Comparison of ENCODE assay signal across 1 cellular context in genomic region chr3:172083995-172084409, GRCh38.
TF ChIP-seq lines count a peak whose summit lies in the region.

No MANE protein-coding gene starts in this region.

TF ChIP-seq in HepG2, 621 proteins besides CTCF, POLR2A, EP300 and RAD21 (continues in another document):
- TF ChIP-seq FOXK1 (CRISPR knock-in tag; IDR thresholded peaks at IDR 0.05; ENCODE audit: borderline replicate concordance, low read depth) (peak; percentile 65; the same call in 1 of the 2 replicates), ZNF496 (CRISPR knock-in tag; IDR thresholded peaks at IDR 0.05; ENCODE audit: insufficient replicate concordance) (no peak), HMG20A (CRISPR knock-in tag; IDR thresholded peaks at IDR 0.05; ENCODE audit: borderline replicate concordance) (peak; percentile 77; the same call in 1 of the 2 replicates), FOXP1 (IDR thresholded peaks at IDR 0.05) (no peak), FOXP1 (CRISPR knock-in tag; IDR thresholded peaks at IDR 0.05) (peak; percentile 53), E2F5 (CRISPR knock-in tag; conservative IDR thresholded peaks at IDR 0.05) (no peak), KLF9 (CRISPR knock-in tag; IDR thresholded peaks at IDR 0.05; ENCODE audit: low read depth) (no peak), ZNF660 (CRISPR knock-in tag; IDR thresholded peaks at IDR 0.05; ENCODE audit: borderline replicate concordance, low read depth) (no peak), ZNF180 (CRISPR knock-in tag; IDR thresholded peaks at IDR 0.05; ENCODE audit: borderline replicate concordance, low read depth) (no peak), ZNF747 (CRISPR knock-in tag; IDR thresholded peaks at IDR 0.05; ENCODE audit: borderline replicate concordance) (no peak), RNF219 (CRISPR knock-in tag; IDR thresholded peaks at IDR 0.05) (no peak), ZNF160 (CRISPR knock-in tag; IDR thresholded peaks at IDR 0.05) (no peak), ZNF737 (CRISPR knock-in tag; IDR thresholded peaks at IDR 0.05; ENCODE audit: borderline replicate concordance) (no peak), ZNF564 (CRISPR knock-in tag; IDR thresholded peaks at IDR 0.05) (peak; percentile 53; the same call in 1 of the 2 replicates), ZSCAN22 (CRISPR knock-in tag; IDR thresholded peaks at IDR 0.05) (no peak), KLF15 (CRISPR knock-in tag; IDR thresholded peaks at IDR 0.05; ENCODE audit: borderline replicate concordance) (no peak), ZNF703 (CRISPR knock-in tag; IDR thresholded peaks at IDR 0.05; ENCODE audit: borderline replicate concordance) (no peak), NR2C2 (CRISPR knock-in tag; IDR thresholded peaks at IDR 0.05; ENCODE audit: borderline replicate concordance) (0 out of 2 replicates have a peak, but pooled peaks have one; percentile 46), ZNF558 (CRISPR knock-in tag; IDR thresholded peaks at IDR 0.05; ENCODE audit: borderline replicate concordance) (no peak), HNF4G (IDR thresholded peaks at IDR 0.05; ENCODE audit: borderline replicate concordance, low read depth, low read length) (peak; percentile 89), HNF4G (CRISPR knock-in tag; IDR thresholded peaks at IDR 0.05; ENCODE audit: borderline replicate concordance, low read depth) (peak; percentile 82; the same call in 1 of the 2 replicates), ISX (CRISPR knock-in tag; conservative IDR thresholded peaks at IDR 0.05) (no peak), SOX6 (IDR thresholded peaks at IDR 0.05) (no peak), SOX6 (CRISPR knock-in tag; IDR thresholded peaks at IDR 0.05) (peak; percentile 92), ZNF281 (CRISPR knock-in tag; IDR thresholded peaks at IDR 0.05; ENCODE audit: borderline replicate concordance) (peak; percentile 40; the same call in 1 of the 2 replicates), DNMT3B (CRISPR knock-in tag; conservative IDR thresholded peaks at IDR 0.05) (no peak), ZFX (CRISPR knock-in tag; IDR thresholded peaks at IDR 0.05; ENCODE audit: low read depth) (no peak), ZNF235 (CRISPR knock-in tag; IDR thresholded peaks at IDR 0.05; ENCODE audit: borderline replicate concordance) (no peak), MTF1 (CRISPR knock-in tag; IDR thresholded peaks at IDR 0.05) (no peak), ZNF296 (CRISPR knock-in tag; conservative IDR thresholded peaks at IDR 0.05) (no peak), PHF20 (CRISPR knock-in tag; IDR thresholded peaks at IDR 0.05) (no peak), ZNF569 (CRISPR knock-in tag; IDR thresholded peaks at IDR 0.05; ENCODE audit: borderline replicate concordance) (no peak), ZXDC (CRISPR knock-in tag; IDR thresholded peaks at IDR 0.05) (no peak), BORCS8-MEF2B (CRISPR knock-in tag; IDR thresholded peaks at IDR 0.05) (no peak), ZNF318 (CRISPR knock-in tag; IDR thresholded peaks at IDR 0.05) (no peak), ESRRA (CRISPR knock-in tag; IDR thresholded peaks at IDR 0.05; ENCODE audit: low read depth) (0 out of 2 replicates have a peak, but pooled peaks have one; percentile 49), ZNF644 (CRISPR knock-in tag; IDR thresholded peaks at IDR 0.05; ENCODE audit: low read depth) (no peak), SRSF4 (IDR thresholded peaks at IDR 0.05; ENCODE audit: low read depth, low read length, poor library complexity, severe bottlenecking) (no peak), BRF2 (CRISPR knock-in tag; IDR thresholded peaks at IDR 0.05) (no peak), ZNF362 (CRISPR knock-in tag; IDR thresholded peaks at IDR 0.05; ENCODE audit: borderline replicate concordance) (peak; percentile 87), TEAD2 (CRISPR knock-in tag; IDR thresholded peaks at IDR 0.05) (no peak)
